15 cellular contexts compared by ENCODE assay signal in the genomic region with DNA sequence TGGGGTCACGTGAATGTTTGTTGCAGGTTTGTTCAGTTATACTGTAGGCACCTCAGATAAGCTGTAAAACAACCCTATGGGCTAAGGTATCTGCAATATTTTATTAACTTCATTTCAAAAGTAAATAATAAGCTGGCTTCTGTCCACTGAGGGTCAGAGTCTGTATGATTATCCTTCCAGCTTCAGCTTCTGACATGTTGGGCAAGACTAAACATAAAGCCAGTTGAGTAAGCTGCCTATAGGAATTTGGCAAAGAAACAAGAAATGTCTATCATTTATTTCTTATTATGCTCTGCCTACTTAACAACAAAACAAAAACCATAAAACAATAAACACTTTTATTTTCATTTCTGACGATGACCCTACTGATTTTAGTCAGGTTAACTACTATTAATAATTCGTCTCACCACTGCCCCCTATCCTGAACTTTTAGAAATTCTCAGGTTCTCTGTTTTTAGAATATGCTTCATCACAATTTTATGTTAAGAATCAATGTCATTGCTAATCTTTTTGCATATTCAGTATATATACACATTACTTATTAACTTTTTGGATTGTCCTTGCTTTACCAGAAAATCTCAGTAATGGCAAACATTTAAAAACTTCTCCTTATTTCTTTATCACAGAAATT.
A peak's percentile ranks its signal among the peaks of the same experiment; 100 is the strongest.
DNase-seq lines count a peak whose midpoint lies in the region; TF ChIP-seq lines count a peak whose summit lies in the region.
"Had no signal": no experiment of that assay in that cellular context is flagged by ENCODE, and none has a peak within 500 bp of the region (broad histone marks: within the 10 kb centered on the region; RNA-seq: fewer than 3 reads in every experiment).

No MANE protein-coding gene starts in this region.

- H3K9me2 ChIP-seq in OCI-LY1 (ENCODE audit: low read depth, low read length): no peaks in the 10 kb centered on the region

- no peaks in the 10 kb centered on the region for H3K36me3 Mint-ChIP-seq in MCF 10A (ENCODE audit: insufficient read depth, unreplicated experiment)

- no TSS peak for BruUV-seq in MCF 10A (replicated peaks; lab: Mats Ljungman, UMichigan)

- H3K79me2 ChIP-seq in OCI-LY1 (ENCODE audit: insufficient read depth, low read length): no peaks in the 10 kb centered on the region

- no peak overlapping the region for H3K27ac ChIP-seq in breast epithelium
- H3K27ac ChIP-seq in OCI-LY1 (ENCODE audit: low read depth, low read length, poor library complexity, severe bottlenecking): no peak overlapping the region
- no peak overlapping the region for H3K27ac ChIP-seq in epithelial cell of prostate
- H3K27ac ChIP-seq in uterus: peak overlapping the region; percentile 47 to 73
- H3K27ac ChIP-seq: SJCRH30, vagina had no signal

- no peaks in the 10 kb centered on the region for H3F3A ChIP-seq in OCI-LY1 (ENCODE audit: insufficient read depth, low read length)

- intact Hi-C loops in MCF 10A (cut with micrococcal nuclease) (no loop called here), breast epithelium (cut with DNase I; ENCODE audit: low total_unique reads) (no loop called here), uterus (cut with DNase I; ENCODE audit: low total_unique reads) (no loop called here)

- no peaks in the 10 kb centered on the region for H3K27me3 ChIP-seq in breast epithelium
- no peaks in the 10 kb centered on the region for H3K27me3 ChIP-seq in OCI-LY1 (ENCODE audit: insufficient read depth, low read length)
- no peaks in the 10 kb centered on the region for H3K27me3 ChIP-seq in uterus
- H3K27me3 ChIP-seq: SJCRH30, vagina had no signal

- H2AFZ ChIP-seq in OCI-LY1 (ENCODE audit: low read length): no peak overlapping the region

- peaks cover 41% of the 10 kb centered on the region for H3K27me3 Mint-ChIP-seq in MCF 10A (ENCODE audit: insufficient read depth, unreplicated experiment)
- H3K27me3 Mint-ChIP-seq: activated B cell treated with CpG ODN at 0.5 μM for 24 hours had no signal

- H4K20me1 ChIP-seq in OCI-LY1 (ENCODE audit: insufficient read depth, low read length): no peaks in the 10 kb centered on the region

- TF ChIP-seq POLR2A in breast epithelium (IDR thresholded peaks at IDR 0.05) (no peak), uterus (IDR thresholded peaks at IDR 0.05) (no peak)

- no peaks in the 10 kb centered on the region for H3K4me1 ChIP-seq in breast epithelium
- H3K4me1 ChIP-seq in OCI-LY1 (ENCODE audit: insufficient read depth, low read length, severe bottlenecking): no peaks in the 10 kb centered on the region
- peaks cover 0 to 8% of the 10 kb centered on the region in 2 donors for H3K4me1 ChIP-seq in uterus
- H3K4me1 ChIP-seq: SJCRH30 had no signal

- no peak overlapping the region for H3K27ac Mint-ChIP-seq in MCF 10A (ENCODE audit: low read depth, unreplicated experiment)
- H3K27ac Mint-ChIP-seq: activated B cell treated with CpG ODN at 0.5 μM for 24 hours had no signal

- POLR2A ChIA-PET in MCF 10A (lab: Yijun Ruan, JAX): no interaction called here

- H3K4me3 ChIP-seq in breast epithelium (no peak overlapping the region), OCI-LY1 (ENCODE audit: low read depth, low read length, poor library complexity, severe bottlenecking) (no peak overlapping the region), uterus (no peak overlapping the region)
- H3K4me3 ChIP-seq: SJCRH30, vagina had no signal

- H3K9me3 Mint-ChIP-seq in MCF 10A (ENCODE audit: unreplicated experiment): no peaks in the 10 kb centered on the region
- H3K9me3 Mint-ChIP-seq: activated B cell treated with CpG ODN at 0.5 μM for 24 hours had no signal

- no peak overlapping the region for H3K4me2 ChIP-seq in OCI-LY1 (ENCODE audit: low read length)

- H3K9me3 ChIP-seq in breast epithelium (no peaks in the 10 kb centered on the region), OCI-LY1 (ENCODE audit: low read length) (no peaks in the 10 kb centered on the region), uterus (no peaks in the 10 kb centered on the region)
- H3K9me3 ChIP-seq: SJCRH30, vagina had no signal

- H3K4me1 Mint-ChIP-seq in MCF 10A (ENCODE audit: insufficient read depth, unreplicated experiment): peaks cover 6% of the 10 kb centered on the region
- H3K4me1 Mint-ChIP-seq: activated B cell treated with CpG ODN at 0.5 μM for 24 hours had no signal

- H3K36me3 ChIP-seq in breast epithelium (no peaks in the 10 kb centered on the region), OCI-LY1 (ENCODE audit: insufficient read depth, low read length) (no peaks in the 10 kb centered on the region), uterus (no peaks in the 10 kb centered on the region)
- H3K36me3 ChIP-seq: SJCRH30, vagina had no signal

- H3K4me3 Mint-ChIP-seq in MCF 10A (ENCODE audit: unreplicated experiment): no peak overlapping the region
- H3K4me3 Mint-ChIP-seq: activated B cell treated with CpG ODN at 0.5 μM for 24 hours had no signal

- no peak overlapping the region for H3K9ac ChIP-seq in OCI-LY1 (ENCODE audit: low read length)

- DNase-seq in MCF 10A (ENCODE audit: unreplicated experiment): peak; percentile 41
- no peak for DNase-seq in breast epithelium (ENCODE audit: low spot score in 2 of 2)
- peak; percentile 31 for DNase-seq in epithelial cell of prostate (ENCODE audit: low read depth, low spot score)
- no peak for DNase-seq in uterus
- no peak for DNase-seq in NCI-H1694 (lab: John Stamatoyannopoulos, UW)
- DNase-seq in activated T-cell treated with anti-CD3 and anti-CD28 coated beads, Interleukin-2, amount 50 U/mL, for 1 hour: no peak
- DNase-seq in activated naive CD4-positive, alpha-beta T cell treated with Interleukin-2 at 50 U/mL for 16 hours: no peak
- DNase-seq: activated B cell treated with CpG ODN at 0.5 μM for 24 hours; activated T-cell treated with anti-CD3 and anti-CD28 coated beads, Interleukin-2, amount 50 U/mL, for 48 hours; NCI-H510A treated with DMSO at 0.1 percent for 48 hours; nucleus accumbens; stimulated activated CD4-positive, alpha-beta T cell treated with anti-CD3 and anti-CD28 coated beads, Interleukin-15, amount 100 ng/mL, for 24 hours had no signal

- CTCF ChIA-PET in MCF 10A (lab: Yijun Ruan, JAX): interaction anchor here (0.7 to 2.2 kb wide), 6 partner anchors 8 to 247 kb away, joined by 3 to 12 read pairs (median 4); no protein-coding TSS in a partner anchor

- TF ChIP-seq CTCF in MCF 10A (IDR thresholded peaks at IDR 0.05; ENCODE audit: unreplicated experiment): peak; percentile 13
- no peak for TF ChIP-seq CTCF in breast epithelium (IDR thresholded peaks at IDR 0.05)
- TF ChIP-seq CTCF in OCI-LY1 (IDR thresholded peaks at IDR 0.05; ENCODE audit: low read length): peak; percentile 39; the same call in 1 of the 2 replicates
- no peak for TF ChIP-seq CTCF in uterus (IDR thresholded peaks at IDR 0.05)

Comparison
In these comparisons a context has a peak if more than half of its experiments do, and no peak if none do; other contexts are left out.
1. DNase-seq: peak in MCF 10A (single experiment) and epithelial cell of prostate (single experiment); none in breast epithelium (0 of 2), uterus (0 of 2), NCI-H1694 (single experiment), activated T-cell treated with anti-CD3 and anti-CD28 coated beads, Interleukin-2, amount 50 U/mL, for 1 hour (single experiment) and activated naive CD4-positive, alpha-beta T cell treated with Interleukin-2 at 50 U/mL for 16 hours (single experiment).
2. CTCF ChIP-seq: peak in MCF 10A (single experiment) and OCI-LY1 (single experiment); none in breast epithelium (0 of 3) and uterus (0 of 4).
3. H3K27ac ChIP-seq: peak in uterus (2 of 2); none in breast epithelium (0 of 2), OCI-LY1 (single experiment) and epithelial cell of prostate (single experiment).